ENCODE assay signal across 14 cellular contexts in the genomic region with DNA sequence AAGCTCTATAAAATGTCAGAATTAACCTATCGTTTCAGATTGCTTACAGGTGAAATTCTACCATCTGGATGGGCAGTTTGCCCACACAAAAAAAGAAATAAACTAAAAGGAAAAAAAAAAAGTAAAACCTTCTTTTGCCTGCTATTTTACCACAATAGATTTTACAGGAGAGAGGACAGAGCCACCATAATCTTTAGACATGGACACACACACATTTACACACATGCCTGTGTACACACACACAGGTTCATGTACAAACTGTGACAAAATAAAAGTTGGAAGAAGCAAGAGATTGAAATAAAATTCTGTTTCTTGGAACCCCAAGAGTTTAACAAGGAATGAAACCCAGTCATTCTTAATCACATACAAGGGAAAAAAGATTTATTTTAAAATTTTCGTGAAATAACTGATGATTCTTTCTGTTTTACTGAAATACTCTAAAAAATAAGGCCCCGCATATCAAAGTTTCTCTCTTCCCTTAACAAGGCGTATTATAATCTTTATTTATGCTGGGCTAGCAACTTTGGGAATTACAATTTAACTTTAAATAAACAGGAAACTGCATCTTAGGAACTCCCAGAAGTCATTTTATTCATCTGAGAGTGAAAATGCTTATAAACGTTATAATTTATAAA.
DNase-seq lines count a peak whose midpoint lies in the region; ATAC-seq, FAIRE-seq and TF ChIP-seq lines count a peak whose summit lies in the region.
"Had no signal": no experiment of that assay in that cellular context is flagged by ENCODE, and none has a peak within 500 bp of the region (broad histone marks: within the 10 kb centered on the region; RNA-seq: fewer than 3 reads in every experiment).

No MANE protein-coding gene starts in this region.

- WGBS in SK-N-SH (ENCODE audit: low lambda C conversion rate), result 82% methylated on average over 5 of the region's 5 CpGs

- 0 out of 2 replicates have a peak overlapping the region, but pooled peaks have one; percentile 24 for H2AFZ ChIP-seq in SK-N-SH (ENCODE audit: low read depth)

- H3K9me3 ChIP-seq in SK-N-SH (no peaks in the 10 kb centered on the region), tibial artery (no peaks in the 10 kb centered on the region)

- H3K27me3 Mint-ChIP-seq in mesothelial cell of epicardium (ENCODE audit: low read depth), result no peaks in the 10 kb centered on the region

- H3K9me3 Mint-ChIP-seq in mesothelial cell of epicardium, result no peaks in the 10 kb centered on the region
- H3K9me3 Mint-ChIP-seq: natural killer cell had no signal

- peak overlapping the region; percentile 44 for H3K27ac Mint-ChIP-seq in mesothelial cell of epicardium
- H3K27ac Mint-ChIP-seq: natural killer cell had no signal

- ATAC-seq in SK-N-SH treated with all-trans-retinoic acid at 6 μM for 48 hours, result no peak
- ATAC-seq: foreskin keratinocyte had no signal

- H3K4me3 Mint-ChIP-seq in mesothelial cell of epicardium, result peak overlapping the region; percentile 14

- 0 out of 2 replicates have a peak overlapping the region, but pooled peaks have one; percentile 9 for H3K9ac ChIP-seq in SK-N-SH

- H3K4me3 ChIP-seq in SK-N-SH (ENCODE audit: low read depth in 2 of 2, low read length in 1 of 2), result no peak overlapping the region
- no peak overlapping the region for H3K4me3 ChIP-seq in tibial artery

- TF ChIP-seq CTCF in SK-N-SH (IDR thresholded peaks at IDR 0.05), result no peak
- TF ChIP-seq CTCF in mesothelial cell of epicardium (IDR thresholded peaks at IDR 0.05; ENCODE audit: unreplicated experiment), result no peak
- TF ChIP-seq CTCF in tibial artery (IDR thresholded peaks at IDR 0.05), result no peak

- TF ChIP-seq EP300 in SK-N-SH (IDR thresholded peaks at IDR 0.05; ENCODE audit: borderline replicate concordance in 1 of 2, low read depth in 1 of 2, low read length in 1 of 2), result no peak

- no peak for FAIRE-seq in H54 (lab: Jason Lieb, UNC)
- FAIRE-seq: RCC 7860 had no signal

- H4K20me1 ChIP-seq in SK-N-SH (ENCODE audit: insufficient read depth), result no peaks in the 10 kb centered on the region

- no peaks in the 10 kb centered on the region for H3K9me2 ChIP-seq in SK-N-SH

- peaks cover 81% of the 10 kb centered on the region for H3K79me2 ChIP-seq in SK-N-SH (ENCODE audit: insufficient read depth)

- intact Hi-C loops in tibial artery (cut with DNase I; ENCODE audit: low total_unique reads), result no loop called here

- peaks cover 5% of the 10 kb centered on the region for H3F3A ChIP-seq in SK-N-SH (replicated peaks; ENCODE audit: insufficient read depth)

- no peak for TF ChIP-seq RAD21 in SK-N-SH (IDR thresholded peaks at IDR 0.05; ENCODE audit: low read length)

- H3K27me3 ChIP-seq in SK-N-SH (ENCODE audit: insufficient read depth) (no peaks in the 10 kb centered on the region), tibial artery (no peaks in the 10 kb centered on the region)
- H3K27me3 ChIP-seq: foreskin keratinocyte had no signal

- DNase-seq in SK-N-SH, result no peak
- peak; percentile 32 for DNase-seq in dermis blood vessel endothelial cell
- DNase-seq in mesothelial cell of epicardium (ENCODE audit: low spot score in 2 of 2, unreplicated experiment in 2 of 2), result no peak
- no peak for DNase-seq in tibial artery
- no peak for DNase-seq in H54 (ENCODE audit: insufficient read length, low spot score)
- no peak for DNase-seq in NCI-H2196 (lab: John Stamatoyannopoulos, UW; ENCODE audit: unreplicated experiment)
- no peak for DNase-seq in SKM-1 treated with dmso at 0.1 percent for 144 hours (lab: John Stamatoyannopoulos, UW; ENCODE audit: unreplicated experiment)
- DNase-seq: 8988T; activated naive CD4-positive, alpha-beta T cell treated with anti-CD3 and anti-CD28 coated beads, Interleukin-2, amount 50 U/mL, for 16 hours; foreskin keratinocyte; natural killer cell; NCI-H1048 had no signal

- no peaks in the 10 kb centered on the region for H3K36me3 ChIP-seq in SK-N-SH (replicated peaks in 1 of 2; ENCODE audit: control insufficient read depth in 1 of 2, insufficient read depth in 2 of 2, low read length in 1 of 2)
- no peaks in the 10 kb centered on the region for H3K36me3 ChIP-seq in tibial artery

- CTCF ChIA-PET in SK-N-SH (lab: Yijun Ruan, JAX), result no interaction called here

- H3K4me1 Mint-ChIP-seq in mesothelial cell of epicardium, result peaks cover 69% of the 10 kb centered on the region

- peak overlapping the region; percentile 14 to 39; a peak in 2 of 4 replicates for H3K27ac ChIP-seq in SK-N-SH (ENCODE audit: low read depth in 2 of 2, low read length in 1 of 2)
- H3K27ac ChIP-seq in tibial artery, result peak overlapping the region; percentile 27 to 51
- H3K27ac ChIP-seq: foreskin keratinocyte had no signal

- TF ChIP-seq POLR2A in H54 (IDR thresholded peaks at IDR 0.05; ENCODE audit: low read depth, low read length), result no peak

- H3K4me1 ChIP-seq in SK-N-SH (ENCODE audit: control insufficient read depth in 1 of 2, insufficient read depth in 2 of 2, low read depth in 1 of 2, low read length in 1 of 2) (peaks cover 40 to 49% of the 10 kb centered on the region in 2 experiments; a peak in 3 of 4 replicates), tibial artery (no peaks in the 10 kb centered on the region)

- H3K36me3 Mint-ChIP-seq in mesothelial cell of epicardium, result no peaks in the 10 kb centered on the region
- H3K36me3 Mint-ChIP-seq: natural killer cell had no signal

- POLR2A ChIA-PET in SK-N-SH (lab: Yijun Ruan, JAX), result no interaction called here

- peak overlapping the region; percentile 73 for H3K4me2 ChIP-seq in SK-N-SH

TF ChIP-seq in SK-N-SH, 30 proteins besides CTCF, POLR2A, EP300 and RAD21:
- no peak for TF ChIP-seq FOXJ3 (CRISPR knock-in tag; IDR thresholded peaks at IDR 0.05)
- TF ChIP-seq RFX5 (IDR thresholded peaks at IDR 0.05; ENCODE audit: low read length), result no peak
- TF ChIP-seq GATA2 (CRISPR knock-in tag; IDR thresholded peaks at IDR 0.05), result no peak
- no peak for TF ChIP-seq FOSL2 (IDR thresholded peaks at IDR 0.05; ENCODE audit: borderline replicate concordance, low read depth)
- TF ChIP-seq, protein P1, sequence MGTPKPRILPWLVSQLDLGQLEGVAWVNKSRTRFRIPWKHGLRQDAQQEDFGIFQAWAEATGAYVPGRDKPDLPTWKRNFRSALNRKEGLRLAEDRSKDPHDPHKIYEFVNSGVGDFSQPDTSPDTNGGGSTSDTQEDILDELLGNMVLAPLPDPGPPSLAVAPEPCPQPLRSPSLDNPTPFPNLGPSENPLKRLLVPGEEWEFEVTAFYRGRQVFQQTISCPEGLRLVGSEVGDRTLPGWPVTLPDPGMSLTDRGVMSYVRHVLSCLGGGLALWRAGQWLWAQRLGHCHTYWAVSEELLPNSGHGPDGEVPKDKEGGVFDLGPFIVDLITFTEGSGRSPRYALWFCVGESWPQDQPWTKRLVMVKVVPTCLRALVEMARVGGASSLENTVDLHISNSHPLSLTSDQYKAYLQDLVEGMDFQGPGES (IDR thresholded peaks at IDR 0.05; ENCODE audit: low read depth, low read length), result no peak
- TF ChIP-seq SMC3 (IDR thresholded peaks at IDR 0.05; ENCODE audit: low read depth, low read length), result no peak

TF ChIP-seq in SK-N-SH treated with all-trans-retinoic acid at 6 μM for 48 hours, 23 proteins besides CTCF, POLR2A, EP300 and RAD21:
- TF ChIP-seq, protein P2, sequence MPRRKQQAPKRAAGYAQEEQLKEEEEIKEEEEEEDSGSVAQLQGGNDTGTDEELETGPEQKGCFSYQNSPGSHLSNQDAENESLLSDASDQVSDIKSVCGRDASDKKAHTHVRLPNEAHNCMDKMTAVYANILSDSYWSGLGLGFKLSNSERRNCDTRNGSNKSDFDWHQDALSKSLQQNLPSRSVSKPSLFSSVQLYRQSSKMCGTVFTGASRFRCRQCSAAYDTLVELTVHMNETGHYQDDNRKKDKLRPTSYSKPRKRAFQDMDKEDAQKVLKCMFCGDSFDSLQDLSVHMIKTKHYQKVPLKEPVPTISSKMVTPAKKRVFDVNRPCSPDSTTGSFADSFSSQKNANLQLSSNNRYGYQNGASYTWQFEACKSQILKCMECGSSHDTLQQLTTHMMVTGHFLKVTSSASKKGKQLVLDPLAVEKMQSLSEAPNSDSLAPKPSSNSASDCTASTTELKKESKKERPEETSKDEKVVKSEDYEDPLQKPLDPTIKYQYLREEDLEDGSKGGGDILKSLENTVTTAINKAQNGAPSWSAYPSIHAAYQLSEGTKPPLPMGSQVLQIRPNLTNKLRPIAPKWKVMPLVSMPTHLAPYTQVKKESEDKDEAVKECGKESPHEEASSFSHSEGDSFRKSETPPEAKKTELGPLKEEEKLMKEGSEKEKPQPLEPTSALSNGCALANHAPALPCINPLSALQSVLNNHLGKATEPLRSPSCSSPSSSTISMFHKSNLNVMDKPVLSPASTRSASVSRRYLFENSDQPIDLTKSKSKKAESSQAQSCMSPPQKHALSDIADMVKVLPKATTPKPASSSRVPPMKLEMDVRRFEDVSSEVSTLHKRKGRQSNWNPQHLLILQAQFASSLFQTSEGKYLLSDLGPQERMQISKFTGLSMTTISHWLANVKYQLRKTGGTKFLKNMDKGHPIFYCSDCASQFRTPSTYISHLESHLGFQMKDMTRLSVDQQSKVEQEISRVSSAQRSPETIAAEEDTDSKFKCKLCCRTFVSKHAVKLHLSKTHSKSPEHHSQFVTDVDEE (CRISPR knock-in tag; IDR thresholded peaks at IDR 0.05), result no peak
- TF ChIP-seq TOX (CRISPR knock-in tag; IDR thresholded peaks at IDR 0.05; ENCODE audit: borderline replicate concordance), result no peak
- no peak for TF ChIP-seq BACH2 (CRISPR knock-in tag; IDR thresholded peaks at IDR 0.05; ENCODE audit: borderline replicate concordance)
- TF ChIP-seq GLIS3 (CRISPR knock-in tag; IDR thresholded peaks at IDR 0.05), result no peak
- TF ChIP-seq ZNF8 (CRISPR knock-in tag; IDR thresholded peaks at IDR 0.05), result no peak
- TF ChIP-seq OSR1 (CRISPR knock-in tag; IDR thresholded peaks at IDR 0.05), result no peak
TF ChIP-seq in SK-N-SH treated with all-trans-retinoic acid at 6 μM for 48 hours: peak in this region for 0.
